8 cellular contexts compared by ENCODE assay signal in the genomic region with DNA sequence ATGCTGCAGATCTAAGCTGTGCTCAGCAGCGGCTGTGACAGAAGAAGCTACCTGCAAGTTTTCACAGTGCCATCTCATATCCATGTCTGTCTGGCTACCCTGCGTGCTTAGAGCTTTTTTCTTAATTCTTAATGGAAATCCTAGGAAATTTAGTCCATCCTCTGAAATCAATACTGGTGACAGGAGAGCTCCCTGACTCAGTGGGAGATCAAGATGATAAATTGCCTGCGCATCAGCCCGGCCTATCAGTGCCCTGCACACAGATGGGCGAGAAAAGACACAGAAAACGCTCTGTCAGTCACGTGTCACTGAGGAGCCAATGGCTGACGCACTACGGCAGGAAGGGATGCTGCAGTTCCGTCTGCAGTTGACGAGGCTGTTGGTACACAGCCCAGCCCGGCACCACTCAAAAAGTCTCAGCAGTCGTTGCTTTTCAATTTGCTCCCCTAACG.
DNase-seq lines count a peak whose midpoint lies in the region; ATAC-seq, FAIRE-seq and TF ChIP-seq lines count a peak whose summit lies in the region.

No MANE protein-coding gene starts in this region.

- WGBS in smooth muscle cell (ENCODE audit: low lambda C conversion rate): 19% methylated on average over 14 of the region's 14 CpGs

- DNase-seq in CD4-positive, alpha-beta memory T cell: peak; percentile 23 to 55 (median 38)
- DNase-seq in LoVo (ENCODE audit: low spot score): peak; percentile 2
- DNase-seq in astrocyte (ENCODE audit: low read depth): peak; percentile 51
- no peak for DNase-seq in smooth muscle cell (lab: John Stamatoyannopoulos, UW; ENCODE audit: unreplicated experiment)

- no peaks in the 10 kb centered on the region for H3K36me3 Mint-ChIP-seq in CD4-positive, alpha-beta memory T cell
- H3K36me3 Mint-ChIP-seq in T-helper 1 cell treated with Interleukin-12 subunit alpha and Interleukin-12 subunit beta and Interleukin-4 antibody, amounts not matched to agents 30 μg/mL and 1 μg/mL, for 36 hours (ENCODE audit: low read depth): no peaks in the 10 kb centered on the region
- no peaks in the 10 kb centered on the region for H3K36me3 Mint-ChIP-seq in astrocyte (ENCODE audit: low read depth, unreplicated experiment)

- no peaks in the 10 kb centered on the region for H4K20me1 ChIP-seq in astrocyte (ENCODE audit: insufficient read depth, low read length)
- no peaks in the 10 kb centered on the region for H4K20me1 ChIP-seq in smooth muscle cell (ENCODE audit: low read depth)

- POLR2A ChIA-PET in CD4-positive, alpha-beta memory T cell (lab: Charles Lee; ENCODE audit: partially characterized antibody): no interaction called here

- CTCF ChIA-PET in CD4-positive, alpha-beta memory T cell (lab: Charles Lee; ENCODE audit: partially characterized antibody): no interaction called here

- no peaks in the 10 kb centered on the region for H3K79me2 ChIP-seq in astrocyte (ENCODE audit: insufficient read depth, low read length)
- H3K79me2 ChIP-seq in smooth muscle cell (ENCODE audit: low read depth): no peaks in the 10 kb centered on the region

- TF ChIP-seq CTCF in astrocyte (IDR thresholded peaks at IDR 0.05; ENCODE audit: insufficient read depth, low read depth, low read length) (no peak), smooth muscle cell (IDR thresholded peaks at IDR 0.05; ENCODE audit: borderline replicate concordance, insufficient read depth, poor library complexity, severe bottlenecking) (no peak)

- H3K9ac ChIP-seq in astrocyte (ENCODE audit: low read length) (peak overlapping the region; percentile 53), iPS-20b (ENCODE audit: low read depth, low read length) (peak overlapping the region; percentile 14; the same call in 1 of the 2 replicates), smooth muscle cell (ENCODE audit: low read depth) (no peak overlapping the region)

- intact Hi-C loops in CD4-positive, alpha-beta memory T cell (cut with micrococcal nuclease): no loop called here

- peak; percentile 73 for ATAC-seq in GM21576 (IDR thresholded peaks at IDR 0.05; ENCODE audit: unreplicated experiment)
- ATAC-seq in GM18519 (IDR thresholded peaks at IDR 0.05; ENCODE audit: low FRiP score, unreplicated experiment): no peak

- peak overlapping the region in 5 of 7 donors; percentile 32 to 91 (median 72) for H3K27ac Mint-ChIP-seq in CD4-positive, alpha-beta memory T cell
- H3K27ac Mint-ChIP-seq in T-helper 1 cell treated with Interleukin-12 subunit alpha and Interleukin-12 subunit beta and Interleukin-4 antibody, amounts not matched to agents 30 μg/mL and 1 μg/mL, for 36 hours: peak overlapping the region; percentile 52
- H3K27ac Mint-ChIP-seq in astrocyte (ENCODE audit: unreplicated experiment): no peak overlapping the region

- H3K27me3 ChIP-seq in CD4-positive, alpha-beta memory T cell (ENCODE audit: insufficient read depth, low read length): no peaks in the 10 kb centered on the region
- no peaks in the 10 kb centered on the region for H3K27me3 ChIP-seq in astrocyte (ENCODE audit: insufficient read depth, low read length)
- no peaks in the 10 kb centered on the region for H3K27me3 ChIP-seq in iPS-20b (ENCODE audit: insufficient read depth, low read length)
- H3K27me3 ChIP-seq in smooth muscle cell (ENCODE audit: low read depth): no peaks in the 10 kb centered on the region

- no peak overlapping the region for H3K27ac ChIP-seq in CD4-positive, alpha-beta memory T cell (ENCODE audit: low read depth, low read length)
- H3K27ac ChIP-seq in astrocyte (ENCODE audit: low read depth, low read length): no peak overlapping the region
- no peak overlapping the region for H3K27ac ChIP-seq in iPS-20b (ENCODE audit: low read length)
- no peak overlapping the region for H3K27ac ChIP-seq in smooth muscle cell (ENCODE audit: low read depth)

- H3K4me1 Mint-ChIP-seq in CD4-positive, alpha-beta memory T cell: peaks cover 0 to 5% (median 1%) of the 10 kb centered on the region in 4 donors
- H3K4me1 Mint-ChIP-seq in T-helper 1 cell treated with Interleukin-12 subunit alpha and Interleukin-12 subunit beta and Interleukin-4 antibody, amounts not matched to agents 30 μg/mL and 1 μg/mL, for 36 hours (ENCODE audit: low read depth): no peaks in the 10 kb centered on the region
- H3K4me1 Mint-ChIP-seq in astrocyte (ENCODE audit: low read depth, unreplicated experiment): no peaks in the 10 kb centered on the region

- FAIRE-seq in astrocyte (lab: Jason Lieb, UNC): no peak

- H3K4me2 ChIP-seq in astrocyte (ENCODE audit: low read length) (peak overlapping the region; percentile 89), smooth muscle cell (peak overlapping the region; percentile 87)

- no peaks in the 10 kb centered on the region for H3F3A ChIP-seq in smooth muscle cell (ENCODE audit: low read depth)

- peak overlapping the region; percentile 67 to 90 (median 83) for H3K4me3 Mint-ChIP-seq in CD4-positive, alpha-beta memory T cell
- H3K4me3 Mint-ChIP-seq in T-helper 1 cell treated with Interleukin-12 subunit alpha and Interleukin-12 subunit beta and Interleukin-4 antibody, amounts not matched to agents 30 μg/mL and 1 μg/mL, for 36 hours: peak overlapping the region; percentile 70
- peak overlapping the region; percentile 34 for H3K4me3 Mint-ChIP-seq in astrocyte (ENCODE audit: unreplicated experiment)

- H3K36me3 ChIP-seq in CD4-positive, alpha-beta memory T cell (ENCODE audit: insufficient read depth, low read length): no peaks in the 10 kb centered on the region
- H3K36me3 ChIP-seq in astrocyte (ENCODE audit: insufficient read depth, low read length) (no peaks in the 10 kb centered on the region), iPS-20b (ENCODE audit: insufficient read depth, low read depth, low read length) (no peaks in the 10 kb centered on the region), smooth muscle cell (ENCODE audit: low read depth) (no peaks in the 10 kb centered on the region)

- H3K9me3 Mint-ChIP-seq in CD4-positive, alpha-beta memory T cell: peaks cover 0 to 8% (median 4%) of the 10 kb centered on the region in 8 donors
- H3K9me3 Mint-ChIP-seq in T-helper 1 cell treated with Interleukin-12 subunit alpha and Interleukin-12 subunit beta and Interleukin-4 antibody, amounts not matched to agents 30 μg/mL and 1 μg/mL, for 36 hours: no peaks in the 10 kb centered on the region
- H3K9me3 Mint-ChIP-seq in astrocyte (ENCODE audit: unreplicated experiment): no peaks in the 10 kb centered on the region

- no peaks in the 10 kb centered on the region for H3K9me3 ChIP-seq in CD4-positive, alpha-beta memory T cell (ENCODE audit: control insufficient read depth in 1 of 2, low read length in 2 of 2)
- H3K9me3 ChIP-seq in astrocyte (ENCODE audit: insufficient read depth, low read depth, low read length): no peaks in the 10 kb centered on the region
- H3K9me3 ChIP-seq in iPS-20b (ENCODE audit: insufficient read depth, low read depth, low read length): no peaks in the 10 kb centered on the region
- H3K9me3 ChIP-seq in smooth muscle cell (replicated peaks; ENCODE audit: low read depth): no peaks in the 10 kb centered on the region

- H3K4me3 ChIP-seq in CD4-positive, alpha-beta memory T cell (ENCODE audit: low read length in 2 of 2): peak overlapping the region in 1 of 2 donors; percentile 5
- H3K4me3 ChIP-seq in astrocyte (ENCODE audit: insufficient read depth, low read depth, low read length) (peak overlapping the region; percentile 63), iPS-20b (ENCODE audit: low read length) (peak overlapping the region; percentile 56), smooth muscle cell (peak overlapping the region; percentile 54)

- H3K4me1 ChIP-seq in CD4-positive, alpha-beta memory T cell (ENCODE audit: insufficient read depth, low read length): no peaks in the 10 kb centered on the region
- H3K4me1 ChIP-seq in astrocyte (ENCODE audit: insufficient read depth, low read length) (peaks cover 3% of the 10 kb centered on the region), iPS-20b (ENCODE audit: insufficient read depth, low read length) (peaks cover 18% of the 10 kb centered on the region; the same call in 1 of the 2 replicates), smooth muscle cell (ENCODE audit: low read depth) (peaks cover 15% of the 10 kb centered on the region)

- no peaks in the 10 kb centered on the region for H3K27me3 Mint-ChIP-seq in CD4-positive, alpha-beta memory T cell
- H3K27me3 Mint-ChIP-seq in T-helper 1 cell treated with Interleukin-12 subunit alpha and Interleukin-12 subunit beta and Interleukin-4 antibody, amounts not matched to agents 30 μg/mL and 1 μg/mL, for 36 hours (ENCODE audit: low read depth): no peaks in the 10 kb centered on the region
- H3K27me3 Mint-ChIP-seq in astrocyte (ENCODE audit: low read depth, unreplicated experiment): no peaks in the 10 kb centered on the region

- H2AFZ ChIP-seq in astrocyte (ENCODE audit: low read depth, low read length) (peak overlapping the region; percentile 93), smooth muscle cell (ENCODE audit: low read depth) (peak overlapping the region; percentile 98)
